ENCODE assay signal across 9 cellular contexts in genomic region chr1:55443175-55443933, GRCh38.
DNase-seq lines count a peak whose midpoint lies in the region; ATAC-seq and TF ChIP-seq lines count a peak whose summit lies in the region.
"Had no signal": no experiment of that assay in that cellular context is flagged by ENCODE, and none has a peak within 500 bp of the region (broad histone marks: within the 10 kb centered on the region; RNA-seq: fewer than 3 reads in every experiment).

No MANE protein-coding gene starts in this region.

- intact Hi-C loops in prostate gland (cut with DNase I) = loop anchor here (5.0 kb wide), 1 partner anchor 139 kb away; no protein-coding TSS in a partner anchor
- intact Hi-C loops in activated CD8-positive, alpha-beta T cell treated with anti-CD3 and anti-CD28 coated beads for 36 hours (cut with micrococcal nuclease) = no loop called here

- no peak overlapping the region for H2AK5ac ChIP-seq in mesendoderm (ENCODE audit: low read length)

- no peaks in the 10 kb centered on the region for H3K79me2 ChIP-seq in mesendoderm (ENCODE audit: control insufficient read depth, insufficient read depth, low read length)

- H3K9ac ChIP-seq in mesendoderm (ENCODE audit: low read length) = no peak overlapping the region

- H2BK15ac ChIP-seq in mesendoderm (replicated peaks; ENCODE audit: low read depth) = no peak overlapping the region

- CTCF ChIA-PET in activated CD8-positive, alpha-beta T cell treated with anti-CD3 and anti-CD28 coated beads for 36 hours (lab: Charles Lee) = no interaction called here

- TF ChIP-seq CTCF in Peyer's patch (IDR thresholded peaks at IDR 0.05) (no peak), fibroblast of mammary gland (conservative IDR thresholded peaks at IDR 0.05; ENCODE audit: control insufficient read depth, insufficient read depth, low read depth, low read length) (no peak), prostate gland (IDR thresholded peaks at IDR 0.05) (no peak)
- no peak for TF ChIP-seq CTCF in activated CD8-positive, alpha-beta T cell treated with anti-CD3 and anti-CD28 coated beads for 36 hours (IDR thresholded peaks at IDR 0.05)

- no peaks in the 10 kb centered on the region for H3K9me3 ChIP-seq in Peyer's patch
- H3K9me3 ChIP-seq in prostate gland = no peaks in the 10 kb centered on the region

- POLR2A ChIA-PET in activated CD8-positive, alpha-beta T cell treated with anti-CD3 and anti-CD28 coated beads for 36 hours (lab: Charles Lee) = no interaction called here

- H3K56ac ChIP-seq in mesendoderm (ENCODE audit: low read length) = no peak overlapping the region

- H4K8ac ChIP-seq in mesendoderm (ENCODE audit: low read depth, low read length) = no peak overlapping the region

- 69% methylated on average over 7 of the region's 7 CpGs for WGBS in prostate gland
- WGBS in mesendoderm (ENCODE audit: extremely low coverage, insufficient coverage, low lambda C conversion rate) = no CpG with 5 or more reads among the region's 7 CpGs

- H3K36me3 ChIP-seq in Peyer's patch (no peaks in the 10 kb centered on the region), prostate gland (no peaks in the 10 kb centered on the region), mesendoderm (ENCODE audit: control insufficient read depth, insufficient read depth, low read length) (no peaks in the 10 kb centered on the region)

- no peak overlapping the region for H3K27ac Mint-ChIP-seq in activated CD8-positive, alpha-beta T cell treated with anti-CD3 and anti-CD28 coated beads for 36 hours

- no peaks in the 10 kb centered on the region for H3K79me1 ChIP-seq in mesendoderm (ENCODE audit: low read length)

- H3K4me2 ChIP-seq in mesendoderm (ENCODE audit: low read length) = no peak overlapping the region

- peak; percentile 91 for DNase-seq in GM03348 (ENCODE audit: low spot score)
- peak in 2 of 3 donors; percentile 21 to 77 for DNase-seq in Peyer's patch
- peak; percentile 100 for DNase-seq in fibroblast of mammary gland (ENCODE audit: low read depth)
- peak; percentile 10 for DNase-seq in prostate gland (ENCODE audit: low spot score)
- DNase-seq in activated CD8-positive, alpha-beta memory T cell treated with anti-CD3 and anti-CD28 coated beads, Interleukin-2, amount 50 U/mL, for 48 hours = no peak
- no peak for DNase-seq in activated CD8-positive, alpha-beta T cell treated with anti-CD3 and anti-CD28 coated beads for 36 hours
- no peak for DNase-seq in mesendoderm

- H3K4me1 ChIP-seq in Peyer's patch (no peaks in the 10 kb centered on the region), prostate gland (replicated peaks) (no peaks in the 10 kb centered on the region), mesendoderm (ENCODE audit: control insufficient read depth, low read depth, low read length) (no peaks in the 10 kb centered on the region)

- H3K9me3 Mint-ChIP-seq in activated CD8-positive, alpha-beta T cell treated with anti-CD3 and anti-CD28 coated beads for 36 hours = peaks cover 2% of the 10 kb centered on the region

- H3K27me3 ChIP-seq in Peyer's patch (no peaks in the 10 kb centered on the region), prostate gland (replicated peaks; ENCODE audit: insufficient read depth) (no peaks in the 10 kb centered on the region), mesendoderm (ENCODE audit: insufficient read depth, low read length, poor library complexity) (no peaks in the 10 kb centered on the region)

- no peak overlapping the region for H3K23ac ChIP-seq in mesendoderm (ENCODE audit: low read length)

- no peak for TF ChIP-seq POLR2A in Peyer's patch (IDR thresholded peaks at IDR 0.05)
- TF ChIP-seq POLR2A in prostate gland (IDR thresholded peaks at IDR 0.05) = no peak

- no peak overlapping the region for H3K4me3 Mint-ChIP-seq in activated CD8-positive, alpha-beta T cell treated with anti-CD3 and anti-CD28 coated beads for 36 hours

- peak overlapping the region in 2 of 4 donors; percentile 58 to 64 for H3K27ac ChIP-seq in Peyer's patch
- peak overlapping the region; percentile 47 to 53 for H3K27ac ChIP-seq in prostate gland
- no peak overlapping the region for H3K27ac ChIP-seq in mesendoderm (ENCODE audit: low read depth, low read length)

- H3K4ac ChIP-seq in mesendoderm (ENCODE audit: low read depth, low read length) = no peak overlapping the region

- no peaks in the 10 kb centered on the region for H3K36me3 Mint-ChIP-seq in activated CD8-positive, alpha-beta T cell treated with anti-CD3 and anti-CD28 coated beads for 36 hours (ENCODE audit: low read depth)

- H3K18ac ChIP-seq in mesendoderm (ENCODE audit: low read length) = no peak overlapping the region

- no peak for ATAC-seq in activated CD8-positive, alpha-beta T cell treated with anti-CD3 and anti-CD28 coated beads for 36 hours
- ATAC-seq in HG02763 (IDR thresholded peaks at IDR 0.05; ENCODE audit: unreplicated experiment) = no peak
- ATAC-seq: GM12878 had no signal

- H3K4me3 ChIP-seq in Peyer's patch (no peak overlapping the region), fibroblast of mammary gland (ENCODE audit: control insufficient read depth, low read depth, low read length) (no peak overlapping the region), prostate gland (no peak overlapping the region), mesendoderm (ENCODE audit: low read length) (no peak overlapping the region)
- H3K4me3 ChIP-seq: GM12878 had no signal

- no peak overlapping the region for H2BK120ac ChIP-seq in mesendoderm (ENCODE audit: low read depth, low read length)

- H3K27me3 Mint-ChIP-seq in activated CD8-positive, alpha-beta T cell treated with anti-CD3 and anti-CD28 coated beads for 36 hours = peaks cover 5% of the 10 kb centered on the region

- H2BK5ac ChIP-seq in mesendoderm (ENCODE audit: low read length) = no peak overlapping the region

- H3K4me1 Mint-ChIP-seq in activated CD8-positive, alpha-beta T cell treated with anti-CD3 and anti-CD28 coated beads for 36 hours (ENCODE audit: low read depth) = peaks cover 2% of the 10 kb centered on the region

- no peak overlapping the region for H4K5ac ChIP-seq in mesendoderm (ENCODE audit: low read length)

Comparison
In these comparisons a context has a peak if more than half of its experiments do, and no peak if none do; other contexts are left out.
1. DNase-seq: peak in GM03348 (single experiment), Peyer's patch (2 of 3), fibroblast of mammary gland (single experiment) and prostate gland (single experiment); none in activated CD8-positive, alpha-beta memory T cell treated with anti-CD3 and anti-CD28 coated beads, Interleukin-2, amount 50 U/mL, for 48 hours (single experiment), activated CD8-positive, alpha-beta T cell treated with anti-CD3 and anti-CD28 coated beads for 36 hours (single experiment) and mesendoderm (single experiment).